In the genomic region with DNA sequence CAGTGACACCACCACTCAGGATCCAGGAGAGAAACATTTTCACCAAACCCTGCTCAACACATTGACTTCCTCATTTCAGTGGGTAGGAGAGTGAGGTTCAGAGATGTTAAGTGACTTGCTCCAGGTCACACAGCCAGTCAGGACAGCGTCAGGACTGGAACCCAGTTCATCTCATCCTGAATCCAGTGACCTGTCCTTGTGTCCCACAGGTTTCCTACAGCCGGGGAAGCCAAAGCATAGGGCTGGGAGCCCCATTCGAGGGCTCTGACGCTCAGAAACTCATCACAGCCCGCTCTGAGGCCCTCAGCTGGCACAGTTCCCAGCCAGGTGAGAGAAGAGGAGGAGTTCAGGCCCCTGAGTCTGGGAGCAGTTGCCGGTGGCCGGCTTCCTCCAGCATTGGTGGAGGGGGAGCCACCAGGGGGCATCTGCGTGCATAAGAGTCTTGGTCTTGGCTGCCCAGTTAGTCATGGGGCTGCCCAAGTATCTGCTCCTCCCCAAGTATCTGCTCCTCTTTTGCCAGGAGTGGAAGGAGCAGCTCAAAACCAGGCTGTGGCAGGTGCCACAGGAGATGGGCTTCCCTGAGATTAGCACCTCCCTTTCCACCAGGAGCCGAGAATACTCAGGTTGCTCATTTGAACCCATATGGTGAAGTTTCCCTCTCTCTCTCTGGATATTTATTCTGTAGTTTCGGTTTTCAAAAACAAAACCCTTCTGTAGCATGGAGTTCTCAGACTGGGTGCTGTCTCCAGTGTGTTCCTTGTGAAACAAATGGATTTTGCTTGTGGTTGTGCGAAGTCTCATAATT, we compare ENCODE assay signal across 10 cellular contexts. TPM values are rescaled to one million over a fixed set of nuclear protein-coding genes. Genes with fewer than 3 reads are reported as not detected.
DNase-seq lines count a peak whose midpoint lies in the region; ATAC-seq, FAIRE-seq and TF ChIP-seq lines count a peak whose summit lies in the region.
"Had no signal": no experiment of that assay in that cellular context is flagged by ENCODE, and none has a peak within 500 bp of the region (broad histone marks: within the 10 kb centered on the region; RNA-seq: fewer than 3 reads in every experiment).

No MANE protein-coding gene starts in this region.

- no peak overlapping the region for H2BK5ac ChIP-seq in H1 (ENCODE audit: low read depth, low read length)

- 68% methylated on average over 11 of the region's 11 CpGs; no CpG with 5 or more reads in 1 of the 2 experiments for WGBS in H1 (ENCODE audit: extremely low coverage in 1 of 2, insufficient coverage in 1 of 2, insufficient read length in 1 of 2, insufficient replicate concordance in 2 of 2, low coverage in 1 of 2, low lambda C conversion rate in 2 of 2, missing lambda C conversion rate in 1 of 2), 2 experiments
- WGBS in ovary, 3 donors = 53 to 64% (median 58%) methylated on average over 11 of the region's 11 CpGs

- 0 out of 2 replicates have a peak overlapping the region, but pooled peaks have one; percentile 56 for H2AFZ ChIP-seq in H1 (ENCODE audit: low read length)
- H2AFZ ChIP-seq: parathyroid adenoma had no signal

- H2BK15ac ChIP-seq in H1 (ENCODE audit: low read length) = no peak overlapping the region

- no peak for TF ChIP-seq EP300 in H1 (IDR thresholded peaks at IDR 0.05; ENCODE audit: borderline replicate concordance in 1 of 2, low read depth in 2 of 2, low read length in 2 of 2)
- TF ChIP-seq EP300 in ovary (IDR thresholded peaks at IDR 0.05) = no peak

- H3K4me1 ChIP-seq in H1 (replicated peaks in 1 of 4; ENCODE audit: control insufficient read depth in 3 of 4, insufficient read depth in 4 of 4, low read length in 3 of 4) (peaks cover 0 to 4% (median 0%) of the 10 kb centered on the region in 4 experiments; a peak in 1 of 7 replicates), ovary (ENCODE audit: insufficient read depth) (no peaks in the 10 kb centered on the region)
- H3K4me1 ChIP-seq: parathyroid adenoma had no signal

- H2BK12ac ChIP-seq in H1 (ENCODE audit: low read depth, low read length) = no peak overlapping the region

- no peak overlapping the region for H3K14ac ChIP-seq in H1 (ENCODE audit: insufficient read length)

- TF ChIP-seq POLR2A in H1 (IDR thresholded peaks at IDR 0.05; ENCODE audit: control extremely low read depth in 1 of 2, low read depth in 2 of 2, low read length in 2 of 2) = no peak
- TF ChIP-seq POLR2A in ovary (IDR thresholded peaks at IDR 0.05) = no peak

- no peak overlapping the region for H4K91ac ChIP-seq in H1 (replicated peaks; ENCODE audit: insufficient read length, low read length)

- no peaks in the 10 kb centered on the region for H3K23me2 ChIP-seq in H1 (ENCODE audit: low read depth, low read length)

- no peaks in the 10 kb centered on the region for H4K20me1 ChIP-seq in H1 (replicated peaks in 1 of 2; ENCODE audit: control insufficient read depth in 1 of 2, insufficient read depth in 2 of 2, low read length in 2 of 2)

- H3K27ac ChIP-seq in H1 (ENCODE audit: low read depth, low read length) (no peak overlapping the region), ovary (no peak overlapping the region)
- H3K27ac ChIP-seq: parathyroid adenoma had no signal

- no peaks in the 10 kb centered on the region for H3K36me3 ChIP-seq in H1 (ENCODE audit: control insufficient read depth in 2 of 4, insufficient read depth in 4 of 4, low read length in 3 of 4)
- H3K36me3 ChIP-seq in ovary = no peaks in the 10 kb centered on the region

- H3K27me3 ChIP-seq in H1 (replicated peaks in 1 of 4; ENCODE audit: control insufficient read depth in 3 of 4, extremely low read depth in 1 of 4, insufficient read depth in 3 of 4, low read length in 3 of 4) (no peaks in the 10 kb centered on the region), ovary (no peaks in the 10 kb centered on the region)

- POLR2A ChIA-PET in H1 (lab: Charles Lee; ENCODE audit: partially characterized antibody) = interaction anchor here (0.6 to 0.8 kb wide), 2 partner anchors 281 to 436 kb away, joined by 3 to 4 read pairs; no protein-coding TSS in a partner anchor

- H4K5ac ChIP-seq in H1 (ENCODE audit: insufficient read length, low read depth, low read length) = no peak overlapping the region

- H4K8ac ChIP-seq in H1 (ENCODE audit: extremely low read depth, insufficient read depth, low read length) = no peak overlapping the region; the same call in 1 of the 2 replicates

- ATAC-seq in HG02798 (IDR thresholded peaks at IDR 0.05; ENCODE audit: poor library complexity, unreplicated experiment) = peak; percentile 73
- ATAC-seq: CD8-positive, alpha-beta T cell had no signal

- no peaks in the 10 kb centered on the region for H3K79me2 ChIP-seq in H1 (ENCODE audit: control insufficient read depth in 1 of 2, insufficient read depth in 2 of 2, low read length in 2 of 2)
- H3K79me2 ChIP-seq: parathyroid adenoma had no signal

- H3K23ac ChIP-seq in H1 (ENCODE audit: insufficient read length) = no peak overlapping the region

- no peak overlapping the region for H2AK5ac ChIP-seq in H1 (ENCODE audit: low read depth, low read length)

- CTCF ChIA-PET in H1 (lab: Charles Lee; ENCODE audit: partially characterized antibody) = interaction anchor here (0.7 to 1.7 kb wide), 5 partner anchors 9 to 661 kb away, joined by 3 to 4 read pairs (median 3); no protein-coding TSS in a partner anchor

- H3K56ac ChIP-seq in H1 (replicated peaks; ENCODE audit: insufficient read length, low read depth, low read length) = no peak overlapping the region

- H2BK120ac ChIP-seq in H1 (replicated peaks; ENCODE audit: low read depth, low read length) = no peak overlapping the region

- H3K18ac ChIP-seq in H1 (ENCODE audit: extremely low read depth, low read length) = no peak overlapping the region

- peak; percentile 64 to 66 (median 66) for TF ChIP-seq CTCF in H1 (IDR thresholded peaks at IDR 0.05; ENCODE audit: control extremely low read depth in 1 of 3, insufficient read depth in 1 of 3, low read depth in 1 of 3, low read length in 3 of 3)
- no peak for TF ChIP-seq CTCF in ovary (IDR thresholded peaks at IDR 0.05)

- H3K4ac ChIP-seq in H1 (replicated peaks; ENCODE audit: insufficient read length, low read depth, low read length) = no peak overlapping the region

- no peak overlapping the region for H3K9ac ChIP-seq in H1 (replicated peaks in 1 of 4; ENCODE audit: extremely low read depth in 1 of 4, low read depth in 3 of 4, low read length in 3 of 4)
- H3K9ac ChIP-seq: parathyroid adenoma had no signal

- DNase-seq in NCI-H2107 treated with DMSO at 0.1 percent for 48 hours (lab: John Stamatoyannopoulos, UW; ENCODE audit: unreplicated experiment) (peak; percentile 1), NCI-H2107 (lab: John Stamatoyannopoulos, UW) (no peak), RPMI7951 (ENCODE audit: low read depth) (peak; percentile 53), H1 (ENCODE audit: low read depth in 1 of 2, low spot score in 2 of 2) (peak; percentile 41 to 82), mesenteric fat pad (ENCODE audit: low spot score) (peak; percentile 84), T-helper 9 cell (no peak), ovary (no peak)

- intact Hi-C loops in ovary (cut with DNase I) = loop anchor here in 1 of 4 donors (10.0 kb wide), 1 partner anchor 61 kb away; no protein-coding TSS in a partner anchor

- FAIRE-seq in H1 (lab: Jason Lieb, UNC) = no peak

- no peak overlapping the region for H3K4me3 ChIP-seq in H1 (ENCODE audit: extremely low read depth in 1 of 4, insufficient read depth in 2 of 4, low read depth in 3 of 4, low read length in 4 of 4)
- H3K4me3 ChIP-seq in ovary = no peak overlapping the region

- peak; percentile 51 to 65 for TF ChIP-seq RAD21 in H1 (IDR thresholded peaks at IDR 0.05 in 1 of 2, conservative IDR thresholded peaks at IDR 0.05 in 1 of 2; ENCODE audit: low read depth in 2 of 2, low read length in 2 of 2)

- no peak overlapping the region for H3K4me2 ChIP-seq in H1 (ENCODE audit: insufficient read depth in 1 of 2, low read depth in 2 of 2, low read length in 2 of 2)

- no peaks in the 10 kb centered on the region for H3K79me1 ChIP-seq in H1 (ENCODE audit: low read depth, low read length)

- no peak overlapping the region for H2BK20ac ChIP-seq in H1 (ENCODE audit: low read length)

- H3K9me3 ChIP-seq in H1 (ENCODE audit: insufficient read depth in 2 of 2, low read depth in 1 of 2, low read length in 1 of 2) = no peaks in the 10 kb centered on the region
- H3K9me3 ChIP-seq in ovary = no peaks in the 10 kb centered on the region

TF ChIP-seq in H1, 55 proteins besides CTCF, POLR2A, EP300 and RAD21:
- 0 out of 4 replicates have a peak, but pooled peaks of 1 of the 2 experiments have one; percentile 18 for TF ChIP-seq SIN3A (conservative IDR thresholded peaks at IDR 0.05 in 1 of 2, IDR thresholded peaks at IDR 0.05 in 1 of 2; ENCODE audit: low read depth in 1 of 2, low read length in 2 of 2)
- TF ChIP-seq GTF2F1 (IDR thresholded peaks at IDR 0.05; ENCODE audit: borderline replicate concordance, low read depth, low read length) = no peak
- no peak for TF ChIP-seq HDAC6 (IDR thresholded peaks at IDR 0.05; ENCODE audit: low read depth, low read length)
- TF ChIP-seq KDM1A (IDR thresholded peaks at IDR 0.05; ENCODE audit: borderline replicate concordance, low read length) = peak; percentile 65; the same call in 1 of the 2 replicates
TF ChIP-seq in H1: peak in this region for 2.

RNA-seq across cellular contexts. Expression of a gene that starts 56.0 kb away (rescaled TPM):
- not detected in 2 replicates for total RNA-seq in RPMI7951 (2014; rRNA removed; shearing (Covaris generic))
- not detected in 2 replicates for total RNA-seq in H1 (2021; fragmentation: NEBNext Ultra II Directional; extraction: Animal tissue kit (Norgen Biotek cat#: 25700))
- polyA plus RNA-seq in H1 (2011; rRNA removed) (not detected in 2 replicates), ovary (under 1 TPM in 1 of 2 donors, not detected in 1; 0.53 TPM)
- polyA plus RNA-seq in H1 (2011; cell fraction: cytosol; rRNA removed) = not detected
- polyA plus RNA-seq in H1 (2011; cell fraction: nucleus; rRNA removed) = 0.10 TPM
- polyA plus RNA-seq in H1 (2012, experiment 1 of 2) = not detected in 4 replicates
- polyA plus RNA-seq in H1 (2012, experiment 2 of 2) = not detected
- polyA plus RNA-seq in H1 (2013, experiment 1 of 2) = not detected
- polyA plus RNA-seq in H1 (2013, experiment 2 of 2) = not detected
- not detected in 2 replicates for polyA minus RNA-seq in H1 (2011; rRNA and poly(A)+ RNA removed)
- not detected for polyA minus RNA-seq in H1 (2011; cell fraction: cytosol; rRNA and poly(A)+ RNA removed)
- polyA minus RNA-seq in H1 (2011; cell fraction: nucleus; rRNA and poly(A)+ RNA removed) = 0.30 TPM
- total RNA-seq in mesenteric fat pad (not detected), ovary (not detected)
- total RNA-seq: CD8-positive, alpha-beta T cell had no signal

Comparison
In these comparisons a context has a peak if more than half of its experiments do, and no peak if none do; other contexts are left out.
1. DNase-seq: peak in NCI-H2107 treated with DMSO at 0.1 percent for 48 hours (single experiment), RPMI7951 (single experiment), H1 (2 of 2) and mesenteric fat pad (single experiment); none in NCI-H2107 (single experiment), T-helper 9 cell (single experiment) and ovary (0 of 5).
2. CTCF ChIP-seq: peak in H1 (3 of 3); none in ovary (0 of 3).